ENCODE assay signal across 14 cellular contexts in the genomic region with DNA sequence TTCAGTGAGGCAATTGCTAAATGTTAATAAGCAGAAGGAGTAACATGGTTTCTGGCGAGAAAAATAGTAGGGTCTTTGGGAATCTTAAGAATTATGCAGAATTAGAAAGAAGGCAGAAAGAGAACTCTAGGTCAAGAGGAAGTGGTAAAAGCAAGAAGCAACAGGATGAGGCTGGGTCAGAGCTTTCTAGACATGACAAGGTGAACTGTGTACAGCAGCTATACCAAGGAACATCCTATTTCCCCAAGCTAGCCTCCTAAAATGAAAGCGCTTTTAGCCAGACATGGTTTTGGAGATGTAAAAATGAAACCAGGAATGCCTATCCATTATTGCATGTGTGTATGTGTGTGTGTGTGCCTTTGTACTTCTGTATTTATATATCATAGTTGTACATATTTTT. TPM values are rescaled to one million over a fixed set of nuclear protein-coding genes. Genes with fewer than 3 reads are reported as not detected.
DNase-seq lines count a peak whose midpoint lies in the region; ATAC-seq, FAIRE-seq and TF ChIP-seq lines count a peak whose summit lies in the region.
"Had no signal": no experiment of that assay in that cellular context is flagged by ENCODE, and none has a peak within 500 bp of the region (broad histone marks: within the 10 kb centered on the region; RNA-seq: fewer than 3 reads in every experiment).

No MANE protein-coding gene starts in this region.

- peak; percentile 44 for FAIRE-seq in GM18507 (lab: Jason Lieb, UNC)

- no peak overlapping the region for H3K27ac ChIP-seq in ACC112 (ENCODE audit: low read depth, low read length)
- H3K27ac ChIP-seq: parathyroid adenoma had no signal

- H3K27me3 Mint-ChIP-seq in central memory CD8-positive, alpha-beta T cell, result no peaks in the 10 kb centered on the region

- peaks cover 21% of the 10 kb centered on the region for H3K4me1 ChIP-seq in ACC112 (ENCODE audit: control insufficient read depth, insufficient read depth, low read length, unreplicated experiment)
- H3K4me1 ChIP-seq: parathyroid adenoma had no signal

- no peak overlapping the region for H3K4me3 ChIP-seq in ACC112 (ENCODE audit: low read depth, low read length)

- peak overlapping the region; percentile 91 for H3K27ac Mint-ChIP-seq in central memory CD8-positive, alpha-beta T cell (ENCODE audit: low read depth)
- H3K27ac Mint-ChIP-seq: dendritic cell treated with granulocyte-macrophage colony-stimulating factor and Interleukin-4, amounts not matched to agents 40 ng/mL and 50 ng/mL, for 4 days had no signal

- peak overlapping the region; percentile 50 for H3K4me3 Mint-ChIP-seq in central memory CD8-positive, alpha-beta T cell
- H3K4me3 Mint-ChIP-seq: dendritic cell treated with granulocyte-macrophage colony-stimulating factor and Interleukin-4, amounts not matched to agents 40 ng/mL and 50 ng/mL, for 4 days had no signal

- peak; percentile 69 for ATAC-seq in central memory CD8-positive, alpha-beta T cell (replicated peaks; ENCODE audit: extremely low read depth, poor library complexity, severe bottlenecking)
- ATAC-seq in omental fat pad (ENCODE audit: low FRiP score) (no peak), HG03439 (IDR thresholded peaks at IDR 0.05; ENCODE audit: unreplicated experiment) (no peak)

- H3K4me1 Mint-ChIP-seq in central memory CD8-positive, alpha-beta T cell, result peaks cover 30% of the 10 kb centered on the region

- H3K27me3 ChIP-seq in ACC112 (ENCODE audit: insufficient read depth, low read length), result no peaks in the 10 kb centered on the region

- H3K36me3 Mint-ChIP-seq in central memory CD8-positive, alpha-beta T cell (ENCODE audit: insufficient read depth), result peaks cover 33% of the 10 kb centered on the region

- H3K9me3 Mint-ChIP-seq in central memory CD8-positive, alpha-beta T cell, result no peaks in the 10 kb centered on the region
- H3K9me3 Mint-ChIP-seq: dendritic cell treated with granulocyte-macrophage colony-stimulating factor and Interleukin-4, amounts not matched to agents 40 ng/mL and 50 ng/mL, for 4 days had no signal

- no peaks in the 10 kb centered on the region for H3K79me2 ChIP-seq in ACC112 (ENCODE audit: control insufficient read depth, insufficient read depth, low read length, unreplicated experiment)
- H3K79me2 ChIP-seq: parathyroid adenoma had no signal

- peak overlapping the region; percentile 59 for H2AFZ ChIP-seq in ACC112 (ENCODE audit: low read length, unreplicated experiment)
- H2AFZ ChIP-seq: parathyroid adenoma had no signal

- DNase-seq in GM18507 (ENCODE audit: extremely low spot score, insufficient read length, low read depth), result no peak
- DNase-seq in RPMI8226, result peak; percentile 8
- no peak for DNase-seq in central memory CD8-positive, alpha-beta T cell (ENCODE audit: low spot score in 2 of 2)
- no peak for DNase-seq in posterior vena cava (ENCODE audit: low spot score)
- no peak for DNase-seq in omental fat pad (ENCODE audit: low spot score)
- DNase-seq in stimulated activated CD4-positive, alpha-beta T cell treated with anti-CD3 and anti-CD28 coated beads, Interleukin-15, amount 100 ng/mL, for 24 hours, result no peak
- DNase-seq: activated CD4-positive, alpha-beta T cell treated with anti-CD3 and anti-CD28 coated beads, Interleukin-2, amount 50 U/mL, for 4 hours; EL; mesendoderm; NCI-H1694 treated with DMSO at 0.1 percent for 48 hours had no signal

- TF ChIP-seq CTCF in omental fat pad (IDR thresholded peaks at IDR 0.05), result no peak

- intact Hi-C loops in posterior vena cava (cut with DNase I), result no loop called here

- H3K36me3 ChIP-seq in ACC112 (ENCODE audit: insufficient read depth, low read length), result no peaks in the 10 kb centered on the region

RNA-seq across cellular contexts. Expression of a gene that starts 42.2 kb away (rescaled TPM):
- total RNA-seq in posterior vena cava (10 to 100 TPM; 57.9 to 88.4 TPM), omental fat pad (100 to 1,000 TPM in 2 of 4 donors, 10 to 100 TPM in 2; 63.5 to 161 (median 95.1) TPM)
